In genomic region chr15:62853114-62853832, GRCh38 we compare ENCODE assay signal across 21 cellular contexts.
DNase-seq lines count a peak whose midpoint lies in the region; ATAC-seq, FAIRE-seq and TF ChIP-seq lines count a peak whose summit lies in the region.
"Had no signal": no experiment of that assay in that cellular context is flagged by ENCODE, and none has a peak within 500 bp of the region (broad histone marks: within the 10 kb centered on the region; RNA-seq: fewer than 3 reads in every experiment).

No MANE protein-coding gene starts in this region.

- H3K4me3 Mint-ChIP-seq in activated CD4-positive, alpha-beta T cell treated with anti-CD3 and anti-CD28 coated beads, Interleukin-2, amount 10 ng/mL, durations not matched to agents 24 days and 14 days, result no peak overlapping the region
- H3K4me3 Mint-ChIP-seq: activated naive CD8-positive, alpha-beta T cell treated with anti-CD3 and anti-CD28 coated beads, Interleukin-2, amount 10 ng/mL, durations not matched to agents 7 days and 5 days; activated T-cell treated with anti-CD3 and anti-CD28 coated beads, Interleukin-2, amount 50 U/mL, for 72 hours; HFFc6 had no signal

- H3K4me1 Mint-ChIP-seq in activated CD4-positive, alpha-beta T cell treated with anti-CD3 and anti-CD28 coated beads, Interleukin-2, amount 10 ng/mL, durations not matched to agents 24 days and 14 days, result no peaks in the 10 kb centered on the region

- no peaks in the 10 kb centered on the region for H3K27me3 ChIP-seq in breast epithelium
- H3K27me3 ChIP-seq: BE2C, gastroesophageal sphincter had no signal

- ATAC-seq in HG02759 (IDR thresholded peaks at IDR 0.05; ENCODE audit: unreplicated experiment), result no peak
- ATAC-seq: activated T-cell treated with anti-CD3 and anti-CD28 coated beads, Interleukin-2, amount 50 U/mL, for 72 hours; gastroesophageal sphincter; stimulated activated naive CD8-positive, alpha-beta T cell treated with anti-CD3 and anti-CD28 coated beads, Interleukin-15, Interleukin-2, amounts not matched to agents 100 U/mL and 50 U/mL, for 24 hours had no signal

- H3K9me3 Mint-ChIP-seq in activated CD4-positive, alpha-beta T cell treated with anti-CD3 and anti-CD28 coated beads, Interleukin-2, amount 10 ng/mL, durations not matched to agents 24 days and 14 days, result no peaks in the 10 kb centered on the region
- H3K9me3 Mint-ChIP-seq: activated naive CD8-positive, alpha-beta T cell treated with anti-CD3 and anti-CD28 coated beads, Interleukin-2, amount 10 ng/mL, durations not matched to agents 7 days and 5 days; activated T-cell treated with anti-CD3 and anti-CD28 coated beads, Interleukin-2, amount 50 U/mL, for 72 hours; HFFc6 had no signal

- no peak for FAIRE-seq in H54 (lab: Jason Lieb, UNC)
- FAIRE-seq: endometrium had no signal

- H3K9me3 ChIP-seq in breast epithelium, result no peaks in the 10 kb centered on the region
- H3K9me3 ChIP-seq: BE2C, gastroesophageal sphincter had no signal

- peaks cover under 1% of the 10 kb centered on the region for H3K27me3 Mint-ChIP-seq in activated CD4-positive, alpha-beta T cell treated with anti-CD3 and anti-CD28 coated beads, Interleukin-2, amount 10 ng/mL, durations not matched to agents 24 days and 14 days

- H3K27ac Mint-ChIP-seq in activated CD4-positive, alpha-beta T cell treated with anti-CD3 and anti-CD28 coated beads, Interleukin-2, amount 10 ng/mL, durations not matched to agents 24 days and 14 days, result no peak overlapping the region
- H3K27ac Mint-ChIP-seq: activated naive CD8-positive, alpha-beta T cell treated with anti-CD3 and anti-CD28 coated beads, Interleukin-2, amount 10 ng/mL, durations not matched to agents 7 days and 5 days; activated T-cell treated with anti-CD3 and anti-CD28 coated beads, Interleukin-2, amount 50 U/mL, for 72 hours; HFFc6 had no signal

- peak overlapping the region; percentile 51 to 54 for H3K27ac ChIP-seq in breast epithelium

- H3K4me3 ChIP-seq in breast epithelium, result no peak overlapping the region
- H3K4me3 ChIP-seq: gastroesophageal sphincter had no signal

- DNase-seq in CD1c-positive myeloid dendritic cell (ENCODE audit: extremely low spot score) (peak; percentile 19), MV-4-11 (lab: John Stamatoyannopoulos, UW) (peak; percentile 78), breast epithelium (ENCODE audit: low spot score in 2 of 2) (peak in 1 of 2 donors; percentile 73), occipital lobe (lab: John Stamatoyannopoulos, UW) (peak; percentile 13), H54 (ENCODE audit: insufficient read length, low spot score) (no peak), NCI-H1105 treated with DMSO at 0.1 percent for 48 hours (lab: John Stamatoyannopoulos, UW) (no peak)
- no peak for DNase-seq in activated CD4-positive, alpha-beta T cell treated with anti-CD3 and anti-CD28 coated beads, Interleukin-2, amount 10 ng/mL, durations not matched to agents 24 days and 14 days
- DNase-seq: activated CD4-positive, alpha-beta T cell treated with anti-CD3 and anti-CD28 coated beads, Interleukin-2, amount 50 U/mL, for 48 hours; activated naive CD8-positive, alpha-beta T cell treated with anti-CD3 and anti-CD28 coated beads, Interleukin-2, amount 10 ng/mL, durations not matched to agents 7 days and 5 days; activated T-cell treated with anti-CD3 and anti-CD28 coated beads, Interleukin-2, amount 50 U/mL, for 72 hours; BE2C; central memory CD4-positive, alpha-beta T cell; HFFc6; KG1; NCI-H187 treated with DMSO at 0.1 percent for 48 hours; Right ventricle myocardium superior; stimulated activated naive CD8-positive, alpha-beta T cell treated with anti-CD3 and anti-CD28 coated beads, Interleukin-15, Interleukin-2, amounts not matched to agents 100 U/mL and 50 U/mL, for 24 hours; T-helper 9 cell had no signal

- TF ChIP-seq POLR2A in breast epithelium (IDR thresholded peaks at IDR 0.05) (no peak), H54 (IDR thresholded peaks at IDR 0.05; ENCODE audit: low read depth, low read length) (no peak)

- intact Hi-C loops in breast epithelium (cut with DNase I; ENCODE audit: low total_unique reads), result no loop called here
- intact Hi-C loops in activated CD4-positive, alpha-beta T cell treated with anti-CD3 and anti-CD28 coated beads, Interleukin-2, amount 10 ng/mL, durations not matched to agents 24 days and 14 days (cut with micrococcal nuclease), result no loop called here

- H3K36me3 ChIP-seq in breast epithelium, result no peaks in the 10 kb centered on the region
- H3K36me3 ChIP-seq: BE2C, gastroesophageal sphincter had no signal

- H3K36me3 Mint-ChIP-seq in activated CD4-positive, alpha-beta T cell treated with anti-CD3 and anti-CD28 coated beads, Interleukin-2, amount 10 ng/mL, durations not matched to agents 24 days and 14 days (ENCODE audit: low read depth), result no peaks in the 10 kb centered on the region
- H3K36me3 Mint-ChIP-seq: activated naive CD8-positive, alpha-beta T cell treated with anti-CD3 and anti-CD28 coated beads, Interleukin-2, amount 10 ng/mL, durations not matched to agents 7 days and 5 days had no signal

- H3K4me1 ChIP-seq in breast epithelium, result no peaks in the 10 kb centered on the region

- no peak for TF ChIP-seq CTCF in breast epithelium (IDR thresholded peaks at IDR 0.05)

Comparison
In these comparisons a context has a peak if more than half of its experiments do, and no peak if none do; other contexts are left out.
1. DNase-seq: peak in CD1c-positive myeloid dendritic cell (single experiment), MV-4-11 (single experiment) and occipital lobe (single experiment); none in activated CD4-positive, alpha-beta T cell treated with anti-CD3 and anti-CD28 coated beads, Interleukin-2, amount 10 ng/mL, durations not matched to agents 24 days and 14 days (single experiment), H54 (single experiment) and NCI-H1105 treated with DMSO at 0.1 percent for 48 hours (single experiment).